In the genomic region with DNA sequence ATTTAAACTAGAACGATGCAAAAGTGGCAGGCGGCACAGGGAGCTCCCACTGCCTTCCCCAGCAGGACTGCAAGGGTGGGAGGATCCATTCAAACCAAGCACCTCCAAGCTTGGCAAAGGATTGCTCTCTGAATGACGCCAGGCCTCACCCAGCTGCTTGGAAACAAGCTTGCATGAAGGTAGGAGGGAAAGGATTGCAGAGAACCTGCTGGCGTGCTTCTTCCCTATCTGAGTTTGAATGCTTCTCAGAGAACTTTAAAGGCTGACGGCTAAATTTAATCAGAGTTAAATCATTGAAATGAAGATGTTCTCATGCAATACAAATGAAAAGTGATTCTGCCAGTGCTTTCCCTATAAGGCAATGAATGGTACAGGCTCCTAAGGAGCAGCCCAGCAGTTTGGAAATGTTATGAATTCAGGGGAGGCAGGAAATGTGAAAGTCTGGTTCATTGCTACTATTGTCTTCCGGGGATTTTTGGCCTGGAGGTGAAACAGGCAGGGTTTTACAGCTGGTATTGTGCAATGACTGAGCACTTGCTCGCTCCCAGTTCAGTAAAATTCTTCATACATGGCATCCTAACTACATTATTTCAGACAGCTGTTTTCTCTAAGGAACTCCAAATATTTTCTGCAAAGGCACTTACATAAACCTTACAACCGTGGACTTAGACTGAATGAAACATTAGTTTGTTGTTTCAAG, we compare ENCODE assay signal across 8 cellular contexts. TPM values are rescaled to one million over a fixed set of nuclear protein-coding genes. Genes with fewer than 3 reads are reported as not detected.
DNase-seq lines count a peak whose midpoint lies in the region; ATAC-seq and TF ChIP-seq lines count a peak whose summit lies in the region.

No MANE protein-coding gene starts in this region.

- H3K4me3 ChIP-seq in cardiac muscle cell: no peak overlapping the region

- H3K27me3 ChIP-seq in cardiac muscle cell: no peaks in the 10 kb centered on the region

- H3K4me1 ChIP-seq in cardiac muscle cell (ENCODE audit: low read depth): peaks cover 48% of the 10 kb centered on the region

- TF ChIP-seq CTCF in cardiac muscle cell (IDR thresholded peaks at IDR 0.05; ENCODE audit: low read depth, low read length): no peak

- peak; percentile 83 for ATAC-seq in SK-N-SH treated with all-trans-retinoic acid at 6 μM for 48 hours
- ATAC-seq in HG03175 (IDR thresholded peaks at IDR 0.05; ENCODE audit: unreplicated experiment): no peak
- no peak for ATAC-seq in HG03045 (IDR thresholded peaks at IDR 0.05; ENCODE audit: unreplicated experiment)
- no peak for ATAC-seq in GM18868 (IDR thresholded peaks at IDR 0.05; ENCODE audit: unreplicated experiment)

- DNase-seq in H4 (ENCODE audit: low spot score): peak; percentile 53
- DNase-seq in cardiac muscle cell (ENCODE audit: low read depth in 1 of 2, low spot score in 1 of 2): peak; percentile 36 to 96
- peak; percentile 95 for DNase-seq in renal cortical epithelial cell (ENCODE audit: low read depth)
- no peak for DNase-seq in RPMI8226

- no peaks in the 10 kb centered on the region for H3K36me3 ChIP-seq in cardiac muscle cell

- H3K9me3 ChIP-seq in cardiac muscle cell (ENCODE audit: low read depth): no peaks in the 10 kb centered on the region

- peak overlapping the region; percentile 89 for H3K27ac ChIP-seq in cardiac muscle cell

TF ChIP-seq in SK-N-SH treated with all-trans-retinoic acid at 6 μM for 48 hours, 23 proteins besides CTCF, POLR2A, EP300 and RAD21:
- 0 out of 2 replicates have a peak, but pooled peaks have one; percentile 41 for TF ChIP-seq ZFP3 (CRISPR knock-in tag; IDR thresholded peaks at IDR 0.05)
- TF ChIP-seq ZNF565 (CRISPR knock-in tag; conservative IDR thresholded peaks at IDR 0.05; ENCODE audit: low read depth): no peak
- TF ChIP-seq ISL1 (CRISPR knock-in tag; IDR thresholded peaks at IDR 0.05): peak; percentile 59
- TF ChIP-seq OSR1 (CRISPR knock-in tag; IDR thresholded peaks at IDR 0.05): no peak
- no peak; the same call in 1 of the 2 replicates for TF ChIP-seq SNAI2 (CRISPR knock-in tag; IDR thresholded peaks at IDR 0.05)
- no peak for TF ChIP-seq ESRRG (CRISPR knock-in tag; IDR thresholded peaks at IDR 0.05)
- TF ChIP-seq ZNF8 (CRISPR knock-in tag; IDR thresholded peaks at IDR 0.05): no peak
- TF ChIP-seq, protein P1, sequence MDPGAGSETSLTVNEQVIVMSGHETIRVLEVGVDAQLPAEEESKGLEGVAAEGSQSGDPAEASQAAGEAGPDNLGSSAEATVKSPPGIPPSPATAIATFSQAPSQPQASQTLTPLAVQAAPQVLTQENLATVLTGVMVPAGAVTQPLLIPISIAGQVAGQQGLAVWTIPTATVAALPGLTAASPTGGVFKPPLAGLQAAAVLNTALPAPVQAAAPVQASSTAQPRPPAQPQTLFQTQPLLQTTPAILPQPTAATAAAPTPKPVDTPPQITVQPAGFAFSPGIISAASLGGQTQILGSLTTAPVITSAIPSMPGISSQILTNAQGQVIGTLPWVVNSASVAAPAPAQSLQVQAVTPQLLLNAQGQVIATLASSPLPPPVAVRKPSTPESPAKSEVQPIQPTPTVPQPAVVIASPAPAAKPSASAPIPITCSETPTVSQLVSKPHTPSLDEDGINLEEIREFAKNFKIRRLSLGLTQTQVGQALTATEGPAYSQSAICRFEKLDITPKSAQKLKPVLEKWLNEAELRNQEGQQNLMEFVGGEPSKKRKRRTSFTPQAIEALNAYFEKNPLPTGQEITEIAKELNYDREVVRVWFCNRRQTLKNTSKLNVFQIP (CRISPR knock-in tag; IDR thresholded peaks at IDR 0.05; ENCODE audit: borderline replicate concordance, low read depth): no peak
- TF ChIP-seq, protein P2, sequence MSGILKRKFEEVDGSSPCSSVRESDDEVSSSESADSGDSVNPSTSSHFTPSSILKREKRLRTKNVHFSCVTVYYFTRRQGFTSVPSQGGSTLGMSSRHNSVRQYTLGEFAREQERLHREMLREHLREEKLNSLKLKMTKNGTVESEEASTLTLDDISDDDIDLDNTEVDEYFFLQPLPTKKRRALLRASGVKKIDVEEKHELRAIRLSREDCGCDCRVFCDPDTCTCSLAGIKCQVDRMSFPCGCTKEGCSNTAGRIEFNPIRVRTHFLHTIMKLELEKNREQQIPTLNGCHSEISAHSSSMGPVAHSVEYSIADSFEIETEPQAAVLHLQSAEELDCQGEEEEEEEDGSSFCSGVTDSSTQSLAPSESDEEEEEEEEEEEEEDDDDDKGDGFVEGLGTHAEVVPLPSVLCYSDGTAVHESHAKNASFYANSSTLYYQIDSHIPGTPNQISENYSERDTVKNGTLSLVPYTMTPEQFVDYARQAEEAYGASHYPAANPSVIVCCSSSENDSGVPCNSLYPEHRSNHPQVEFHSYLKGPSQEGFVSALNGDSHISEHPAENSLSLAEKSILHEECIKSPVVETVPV (CRISPR knock-in tag; IDR thresholded peaks at IDR 0.05): no peak
TF ChIP-seq in SK-N-SH treated with all-trans-retinoic acid at 6 μM for 48 hours: peak in this region for 2.

RNA-seq across cellular contexts. Expression of a gene that starts 31.9 kb away (rescaled TPM):
- 2.7 and 4.0 TPM in 2 replicates for total RNA-seq in H4 (2014; rRNA removed; shearing (Covaris generic))
- total RNA-seq in cardiac muscle cell (200 and 260 TPM in 2 replicates), renal cortical epithelial cell (33.6 and 33.9 TPM in 2 replicates)
- 177 and 191 TPM in 2 replicates for polyA plus RNA-seq in cardiac muscle cell
